Comparison of ENCODE assay signal across 9 cellular contexts in the genomic region with DNA sequence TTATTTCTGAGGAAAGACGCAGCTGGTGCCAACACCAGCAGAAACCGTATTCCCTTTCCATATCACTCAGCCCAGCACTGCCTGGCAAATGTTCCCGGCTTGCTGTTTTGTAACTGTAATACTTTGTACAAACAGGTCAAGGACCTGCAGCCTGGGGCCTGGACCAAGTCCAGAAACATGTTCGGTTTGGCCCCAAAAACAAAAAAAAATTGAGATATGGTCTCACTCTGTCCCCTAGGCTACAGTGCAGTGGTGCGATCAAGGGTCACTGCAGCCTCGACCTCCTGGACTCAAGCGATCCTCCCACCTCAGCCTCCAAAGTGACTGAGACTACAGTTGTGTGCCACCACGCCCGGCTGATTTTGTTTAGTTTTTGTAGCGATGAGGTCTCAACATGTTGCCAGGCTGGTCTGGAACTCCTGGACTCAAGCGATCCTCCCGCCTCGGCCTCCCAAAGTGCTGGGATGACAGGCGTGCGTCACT. TPM values are rescaled to one million over a fixed set of nuclear protein-coding genes. Genes with fewer than 3 reads are reported as not detected.
DNase-seq lines count a peak whose midpoint lies in the region; ATAC-seq, FAIRE-seq and TF ChIP-seq lines count a peak whose summit lies in the region.
"Had no signal": no experiment of that assay in that cellular context is flagged by ENCODE, and none has a peak within 500 bp of the region (broad histone marks: within the 10 kb centered on the region; RNA-seq: fewer than 3 reads in every experiment).

No MANE protein-coding gene starts in this region.

- H3K27me3 ChIP-seq in small intestine (ENCODE audit: control insufficient read depth in 2 of 2, insufficient read depth in 2 of 2, low read length in 2 of 2), result no peaks in the 10 kb centered on the region

- H3K9me3 ChIP-seq in HEK293 (ENCODE audit: control insufficient read depth, insufficient read depth, low read depth, low read length) (no peaks in the 10 kb centered on the region), small intestine (ENCODE audit: control insufficient read depth, low read depth) (no peaks in the 10 kb centered on the region)

- peaks cover 0 to 29% of the 10 kb centered on the region in 2 experiments; a peak in 2 of 3 replicates for H3K36me3 ChIP-seq in HEK293 (ENCODE audit: control insufficient read depth in 2 of 2, insufficient read depth in 1 of 2, low read length in 2 of 2)
- H3K36me3 ChIP-seq in small intestine (ENCODE audit: control insufficient read depth in 2 of 2, insufficient read depth in 2 of 2, low read length in 2 of 2), result no peaks in the 10 kb centered on the region

- peaks cover 42% of the 10 kb centered on the region for H3K4me1 Mint-ChIP-seq in activated CD4-positive, alpha-beta memory T cell treated with anti-CD3 and anti-CD28 coated beads, Interleukin-2, amount 10 ng/mL, durations not matched to agents 7 days and 5 days

- no peak for ATAC-seq in GM21786 (IDR thresholded peaks at IDR 0.05; ENCODE audit: unreplicated experiment)
- no peak for ATAC-seq in GM19397 (IDR thresholded peaks at IDR 0.05; ENCODE audit: unreplicated experiment)
- no peak for ATAC-seq in GM18867 (IDR thresholded peaks at IDR 0.05; ENCODE audit: unreplicated experiment)

- DNase-seq in activated CD4-positive, alpha-beta memory T cell treated with anti-CD3 and anti-CD28 coated beads, Interleukin-2, amount 10 ng/mL, durations not matched to agents 7 days and 5 days, result no peak
- peak; percentile 23 for DNase-seq in small intestine
- no peak for DNase-seq in GOT3 (lab: John Stamatoyannopoulos, UW)

- POLR2A ChIA-PET in HEK293 (lab: Yijun Ruan, JAX), result no interaction called here
- POLR2A ChIA-PET in activated CD4-positive, alpha-beta memory T cell treated with anti-CD3 and anti-CD28 coated beads, Interleukin-2, amount 10 ng/mL, durations not matched to agents 7 days and 5 days (lab: Charles Lee), result interaction anchor here (0.8 to 3.0 kb wide), 4 partner anchors 42 to 118 kb away, joined by 3 to 20 read pairs (median 3); partner anchors contain the start of genes EME2, NUBP2 and SPSB3

- TF ChIP-seq CTCF in HEK293 (tag by site-specific recombination; IDR thresholded peaks at IDR 0.05), result no peak

- no peaks in the 10 kb centered on the region for H3K36me3 Mint-ChIP-seq in activated CD4-positive, alpha-beta memory T cell treated with anti-CD3 and anti-CD28 coated beads, Interleukin-2, amount 10 ng/mL, durations not matched to agents 7 days and 5 days (ENCODE audit: low read depth)

- no peaks in the 10 kb centered on the region for H3K9me3 Mint-ChIP-seq in activated CD4-positive, alpha-beta memory T cell treated with anti-CD3 and anti-CD28 coated beads, Interleukin-2, amount 10 ng/mL, durations not matched to agents 7 days and 5 days

- H3K27ac ChIP-seq in HEK293 (ENCODE audit: extremely low read depth, low read depth, low read length) (0 out of 2 replicates have a peak overlapping the region, but pooled peaks have one; percentile 78), small intestine (ENCODE audit: low read depth in 1 of 2, low read length in 1 of 2) (peak overlapping the region; percentile 82 to 83)

- H3K27me3 Mint-ChIP-seq in activated CD4-positive, alpha-beta memory T cell treated with anti-CD3 and anti-CD28 coated beads, Interleukin-2, amount 10 ng/mL, durations not matched to agents 7 days and 5 days, result no peaks in the 10 kb centered on the region

- CTCF ChIA-PET in HEK293 (lab: Yijun Ruan, JAX), result interaction anchor here (1.1 kb wide), 1 partner anchor 130 kb away, joined by 4 read pairs; no protein-coding TSS in a partner anchor
- CTCF ChIA-PET in activated CD4-positive, alpha-beta memory T cell treated with anti-CD3 and anti-CD28 coated beads, Interleukin-2, amount 10 ng/mL, durations not matched to agents 7 days and 5 days (lab: Charles Lee), result no interaction called here

- H3K27ac Mint-ChIP-seq in activated CD4-positive, alpha-beta memory T cell treated with anti-CD3 and anti-CD28 coated beads, Interleukin-2, amount 10 ng/mL, durations not matched to agents 7 days and 5 days, result peak overlapping the region; percentile 81

- peak overlapping the region; percentile 83 for H3K4me3 Mint-ChIP-seq in activated CD4-positive, alpha-beta memory T cell treated with anti-CD3 and anti-CD28 coated beads, Interleukin-2, amount 10 ng/mL, durations not matched to agents 7 days and 5 days

- FAIRE-seq in small intestine (lab: Jason Lieb, UNC), result no peak

- WGBS in small intestine, 3 donors, result 32 to 59% (median 33%) methylated on average over 15 of the region's 15 CpGs

- H3K4me3 ChIP-seq in HEK293 (ENCODE audit: low read depth, low read length) (peak overlapping the region; percentile 97), iPS-11a (ENCODE audit: low read depth, low read length) (peak overlapping the region; percentile 97), small intestine (ENCODE audit: low read depth in 1 of 2, low read length in 2 of 2) (peak overlapping the region in 1 of 2 donors; percentile 72)

- H3K4me1 ChIP-seq in HEK293 (ENCODE audit: control insufficient read depth, insufficient read depth, low read length), result no peaks in the 10 kb centered on the region
- peaks cover 2 to 3% of the 10 kb centered on the region in 2 donors for H3K4me1 ChIP-seq in small intestine (ENCODE audit: control insufficient read depth in 2 of 2, insufficient read depth in 1 of 2, low read depth in 1 of 2, low read length in 1 of 2)

TF ChIP-seq in HEK293, 187 proteins besides CTCF, POLR2A, EP300 and RAD21:
- peak; percentile 29; the same call in 1 of the 2 replicates for TF ChIP-seq SCRT1 (tag by site-specific recombination; IDR thresholded peaks at IDR 0.05; ENCODE audit: borderline replicate concordance)
- TF ChIP-seq, protein P1, sequence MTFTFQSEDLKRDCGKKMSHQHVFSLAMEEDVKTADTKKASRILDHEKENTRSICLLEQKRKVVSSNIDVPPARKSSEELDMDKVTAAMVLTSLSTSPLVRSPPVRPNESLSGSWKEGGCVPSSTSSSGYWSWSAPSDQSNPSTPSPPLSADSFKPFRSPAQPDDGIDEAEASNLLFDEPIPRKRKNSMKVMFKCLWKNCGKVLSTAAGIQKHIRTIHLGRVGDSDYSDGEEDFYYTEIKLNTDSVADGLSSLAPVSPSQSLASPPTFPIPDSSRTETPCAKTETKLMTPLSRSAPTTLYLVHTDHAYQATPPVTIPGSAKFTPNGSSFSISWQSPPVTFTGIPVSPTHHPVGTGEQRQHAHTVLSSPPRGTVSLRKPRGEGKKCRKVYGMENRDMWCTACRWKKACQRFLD (tag by site-specific recombination; IDR thresholded peaks at IDR 0.05), result no peak

RNA-seq across cellular contexts. Expression of gene HAGH, which starts 1.2 kb away (rescaled TPM):
- 10 to 100 TPM; 51.3 to 51.8 TPM for total RNA-seq in activated CD4-positive, alpha-beta memory T cell treated with anti-CD3 and anti-CD28 coated beads, Interleukin-2, amount 10 ng/mL, durations not matched to agents 7 days and 5 days
- polyA plus RNA-seq in small intestine, result 100 to 1,000 TPM in 2 of 3 donors, 10 to 100 TPM in 1; 76.9 to 167 (median 128) TPM

RNA-seq across cellular contexts. Expression of gene FAHD1, which starts 1.6 kb away (rescaled TPM):
- 1 to 10 TPM; 7.7 to 7.9 TPM for total RNA-seq in activated CD4-positive, alpha-beta memory T cell treated with anti-CD3 and anti-CD28 coated beads, Interleukin-2, amount 10 ng/mL, durations not matched to agents 7 days and 5 days
- 100 to 1,000 TPM in 1 of 3 donors, 10 to 100 TPM in 2; 75.7 to 181 (median 77.8) TPM for polyA plus RNA-seq in small intestine

RNA-seq across cellular contexts. Expression of gene IGFALS, which starts 31.9 kb away (rescaled TPM):
- under 1 TPM in 1 of 2 experiments, not detected in 1; 0.23 TPM for total RNA-seq in activated CD4-positive, alpha-beta memory T cell treated with anti-CD3 and anti-CD28 coated beads, Interleukin-2, amount 10 ng/mL, durations not matched to agents 7 days and 5 days
- under 1 TPM; 0.16 to 0.54 (median 0.22) TPM for polyA plus RNA-seq in small intestine
- total RNA-seq: SK-MEL-5 had no signal

RNA-seq across cellular contexts. Expression of gene NUBP2, which starts 42.7 kb away (rescaled TPM):
- 10 to 100 TPM; 40.8 to 43.5 TPM for total RNA-seq in activated CD4-positive, alpha-beta memory T cell treated with anti-CD3 and anti-CD28 coated beads, Interleukin-2, amount 10 ng/mL, durations not matched to agents 7 days and 5 days
- 10 to 100 TPM; 60.4 to 70.7 (median 63.2) TPM for polyA plus RNA-seq in small intestine

RNA-seq across cellular contexts. Expression of gene SPSB3, which starts 43.1 kb away (rescaled TPM):
- total RNA-seq in activated CD4-positive, alpha-beta memory T cell treated with anti-CD3 and anti-CD28 coated beads, Interleukin-2, amount 10 ng/mL, durations not matched to agents 7 days and 5 days, result 10 to 100 TPM; 46.4 to 47.7 TPM
- polyA plus RNA-seq in small intestine, result 100 to 1,000 TPM in 2 of 3 donors, 10 to 100 TPM in 1; 47.5 to 197 (median 147) TPM
